ENCODE assay signal across 22 cellular contexts in the genomic region with DNA sequence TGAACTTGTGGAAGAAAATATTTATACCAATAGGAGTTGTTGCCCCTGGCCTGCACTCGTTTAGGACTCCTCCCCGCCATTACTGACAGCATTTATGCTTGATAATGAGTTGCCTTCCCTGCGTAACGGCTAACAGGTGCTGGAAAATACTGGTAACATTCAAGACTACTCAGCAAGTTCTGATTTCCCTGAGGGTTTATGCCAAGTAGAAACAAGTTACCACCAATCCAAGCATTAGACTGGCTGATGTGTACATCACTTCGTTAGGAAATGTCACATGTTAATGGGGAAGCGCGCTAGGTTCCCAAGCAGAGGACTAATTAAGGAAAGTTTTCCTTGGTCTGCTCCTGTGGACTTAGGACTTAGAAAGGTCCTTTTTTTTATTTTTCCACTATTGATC.
A peak's percentile ranks its signal among the peaks of the same experiment; 100 is the strongest.
DNase-seq lines count a peak whose midpoint lies in the region; ATAC-seq, FAIRE-seq and TF ChIP-seq lines count a peak whose summit lies in the region.
"Had no signal": no experiment of that assay in that cellular context is flagged by ENCODE, and none has a peak within 500 bp of the region (broad histone marks: within the 10 kb centered on the region; RNA-seq: fewer than 3 reads in every experiment).

No MANE protein-coding gene starts in this region.

- peaks cover 34% of the 10 kb centered on the region for H3K4me1 Mint-ChIP-seq in GM23338
- H3K4me1 Mint-ChIP-seq: CD4-positive, CD25-positive, alpha-beta regulatory T cell had no signal

- H2BK15ac ChIP-seq in H1 (ENCODE audit: low read length), result no peak overlapping the region
- no peak overlapping the region for H2BK15ac ChIP-seq in mesendoderm (replicated peaks; ENCODE audit: low read depth)
- H2BK15ac ChIP-seq in neuronal stem cell (ENCODE audit: low read length), result no peak overlapping the region
- H2BK15ac ChIP-seq in mesenchymal stem cell (ENCODE audit: low read depth, poor library complexity, severe bottlenecking), result no peak overlapping the region

- no peaks in the 10 kb centered on the region for H3F3A ChIP-seq in GM23338 (replicated peaks; ENCODE audit: low read depth)

- no peak overlapping the region for H3K4ac ChIP-seq in H1 (replicated peaks; ENCODE audit: insufficient read length, low read depth, low read length)
- H3K4ac ChIP-seq in mesendoderm (ENCODE audit: low read depth, low read length), result no peak overlapping the region
- H3K4ac ChIP-seq in neuronal stem cell (ENCODE audit: low read length), result no peak overlapping the region
- no peak overlapping the region for H3K4ac ChIP-seq in mesenchymal stem cell (ENCODE audit: low read depth in 1 of 2, low read length in 2 of 2)

- no peaks in the 10 kb centered on the region for H3K9me3 ChIP-seq in H1 (ENCODE audit: insufficient read depth in 2 of 2, low read depth in 1 of 2, low read length in 1 of 2)
- no peaks in the 10 kb centered on the region for H3K9me3 ChIP-seq in neuronal stem cell (replicated peaks in 1 of 2; ENCODE audit: control insufficient read depth in 2 of 2, insufficient read depth in 1 of 2, low read depth in 1 of 2, low read length in 2 of 2)
- H3K9me3 ChIP-seq in mesenchymal stem cell (ENCODE audit: control insufficient read depth, low read length), result no peaks in the 10 kb centered on the region
- H3K9me3 ChIP-seq: BLaER1, Caco-2 had no signal

- TF ChIP-seq POLR2A in H1 (IDR thresholded peaks at IDR 0.05; ENCODE audit: control extremely low read depth in 1 of 2, low read depth in 2 of 2, low read length in 2 of 2), result no peak

- H4K20me1 ChIP-seq in GM23338 (replicated peaks; ENCODE audit: insufficient read depth), result no peaks in the 10 kb centered on the region
- no peaks in the 10 kb centered on the region for H4K20me1 ChIP-seq in H1 (replicated peaks in 1 of 2; ENCODE audit: control insufficient read depth in 1 of 2, insufficient read depth in 2 of 2, low read length in 2 of 2)
- H4K20me1 ChIP-seq: BLaER1 had no signal

- H3K23ac ChIP-seq in H1 (ENCODE audit: insufficient read length) (no peak overlapping the region), mesendoderm (ENCODE audit: low read length) (no peak overlapping the region), neuronal stem cell (ENCODE audit: low read depth, low read length, poor library complexity) (no peak overlapping the region), mesenchymal stem cell (ENCODE audit: low read length in 2 of 2) (no peak overlapping the region)

- H4K91ac ChIP-seq in H1 (replicated peaks; ENCODE audit: insufficient read length, low read length) (no peak overlapping the region), neuronal stem cell (ENCODE audit: low read depth, low read length, poor library complexity) (no peak overlapping the region), mesenchymal stem cell (ENCODE audit: low read length) (no peak overlapping the region)

- peaks cover 6% of the 10 kb centered on the region; the same call in 1 of the 2 replicates for H3K9me2 ChIP-seq in GM23338 (ENCODE audit: insufficient read depth)

- no peak for FAIRE-seq in H1 (lab: Jason Lieb, UNC)
- FAIRE-seq: A204.1, G401.6, GM12892, H54 had no signal

- no peak overlapping the region for H2BK12ac ChIP-seq in H1 (ENCODE audit: low read depth, low read length)
- H2BK12ac ChIP-seq in neuronal stem cell (ENCODE audit: low read length), result no peak overlapping the region
- H2BK12ac ChIP-seq in mesenchymal stem cell (ENCODE audit: low read length in 2 of 2), result no peak overlapping the region

- TF ChIP-seq EP300 in H1 (IDR thresholded peaks at IDR 0.05; ENCODE audit: borderline replicate concordance in 1 of 2, low read depth in 2 of 2, low read length in 2 of 2), result no peak

- no peak overlapping the region for H3K27ac Mint-ChIP-seq in GM23338
- H3K27ac Mint-ChIP-seq: B cell; CD4-positive, CD25-positive, alpha-beta regulatory T cell; CD8-positive, alpha-beta T cell had no signal

- no peak for TF ChIP-seq RAD21 in H1 (IDR thresholded peaks at IDR 0.05 in 1 of 2, conservative IDR thresholded peaks at IDR 0.05 in 1 of 2; ENCODE audit: low read depth in 2 of 2, low read length in 2 of 2)

- H3K79me2 ChIP-seq in GM23338 (replicated peaks; ENCODE audit: insufficient read depth) (no peaks in the 10 kb centered on the region), H1 (ENCODE audit: control insufficient read depth in 1 of 2, insufficient read depth in 2 of 2, low read length in 2 of 2) (no peaks in the 10 kb centered on the region), mesendoderm (ENCODE audit: control insufficient read depth, insufficient read depth, low read length) (no peaks in the 10 kb centered on the region)

- H4K5ac ChIP-seq in H1 (ENCODE audit: insufficient read length, low read depth, low read length) (peak overlapping the region; percentile 30), mesendoderm (ENCODE audit: low read length) (no peak overlapping the region)

- no peaks in the 10 kb centered on the region for H3K27me3 ChIP-seq in GM23338 (ENCODE audit: insufficient read depth)
- H3K27me3 ChIP-seq in H1 (replicated peaks in 1 of 4; ENCODE audit: control insufficient read depth in 3 of 4, extremely low read depth in 1 of 4, insufficient read depth in 3 of 4, low read length in 3 of 4), result no peaks in the 10 kb centered on the region
- no peaks in the 10 kb centered on the region for H3K27me3 ChIP-seq in mesendoderm (ENCODE audit: insufficient read depth, low read length, poor library complexity)
- H3K27me3 ChIP-seq in neuronal stem cell (ENCODE audit: control insufficient read depth in 3 of 3, insufficient read depth in 3 of 3, low read depth in 1 of 3, low read length in 3 of 3), result no peaks in the 10 kb centered on the region
- no peaks in the 10 kb centered on the region for H3K27me3 ChIP-seq in mesenchymal stem cell (ENCODE audit: control insufficient read depth in 1 of 2, insufficient read depth in 1 of 2, low read length in 2 of 2)
- H3K27me3 ChIP-seq: BLaER1 had no signal

- H3K18ac ChIP-seq in H1 (ENCODE audit: extremely low read depth, low read length), result no peak overlapping the region
- peak overlapping the region; percentile 68 for H3K18ac ChIP-seq in mesendoderm (ENCODE audit: low read length)
- no peak overlapping the region for H3K18ac ChIP-seq in neuronal stem cell (ENCODE audit: low read length)
- no peak overlapping the region for H3K18ac ChIP-seq in mesenchymal stem cell (ENCODE audit: low read depth in 1 of 2, low read length in 2 of 2)

- H2BK120ac ChIP-seq in H1 (replicated peaks; ENCODE audit: low read depth, low read length), result no peak overlapping the region
- H2BK120ac ChIP-seq in mesendoderm (ENCODE audit: low read depth, low read length), result peak overlapping the region; percentile 45
- no peak overlapping the region for H2BK120ac ChIP-seq in neuronal stem cell (ENCODE audit: low read depth, low read length)
- H2BK120ac ChIP-seq in mesenchymal stem cell (ENCODE audit: low read depth, low read length), result no peak overlapping the region

- H2AK5ac ChIP-seq in H1 (ENCODE audit: low read depth, low read length) (no peak overlapping the region), mesendoderm (ENCODE audit: low read length) (no peak overlapping the region), neuronal stem cell (ENCODE audit: low read depth, low read length) (no peak overlapping the region), mesenchymal stem cell (ENCODE audit: low read length, severe bottlenecking) (no peak overlapping the region)

- H3K36me3 Mint-ChIP-seq in GM23338 (ENCODE audit: low read depth), result no peaks in the 10 kb centered on the region
- H3K36me3 Mint-ChIP-seq: CD4-positive, CD25-positive, alpha-beta regulatory T cell; CD8-positive, alpha-beta T cell had no signal

- CTCF ChIA-PET in H1 (lab: Charles Lee; ENCODE audit: partially characterized antibody), result interaction anchor here (1.2 kb wide), 1 partner anchor 10 kb away, joined by 5 read pairs; no protein-coding TSS in a partner anchor

- H3K27ac ChIP-seq in GM23338 (ENCODE audit: low read depth) (peak overlapping the region; percentile 16; the same call in 1 of the 2 replicates), H1 (ENCODE audit: low read depth, low read length) (no peak overlapping the region), mesendoderm (ENCODE audit: low read depth, low read length) (no peak overlapping the region), neuronal stem cell (replicated peaks; ENCODE audit: low read length) (peak overlapping the region; percentile 80), mesenchymal stem cell (ENCODE audit: low read length, poor library complexity, severe bottlenecking) (no peak overlapping the region)
- H3K27ac ChIP-seq: 22Rv1, BLaER1, C4-2B, GM23248 had no signal

- no peak overlapping the region for H3K4me2 ChIP-seq in GM23338
- 0 out of 4 replicates have a peak overlapping the region, but pooled peaks of 1 of the 2 experiments have one; percentile 37 for H3K4me2 ChIP-seq in H1 (ENCODE audit: insufficient read depth in 1 of 2, low read depth in 2 of 2, low read length in 2 of 2)
- no peak overlapping the region for H3K4me2 ChIP-seq in mesendoderm (ENCODE audit: low read length)
- H3K4me2 ChIP-seq in neuronal stem cell (ENCODE audit: insufficient read depth, low read length, poor library complexity, severe bottlenecking), result no peak overlapping the region
- H3K4me2 ChIP-seq in mesenchymal stem cell (ENCODE audit: low read length, poor library complexity, severe bottlenecking), result no peak overlapping the region
- H3K4me2 ChIP-seq: BLaER1 had no signal

- H3K36me3 ChIP-seq in GM23338 (ENCODE audit: insufficient read depth), result no peaks in the 10 kb centered on the region
- no peaks in the 10 kb centered on the region for H3K36me3 ChIP-seq in H1 (ENCODE audit: control insufficient read depth in 2 of 4, insufficient read depth in 4 of 4, low read length in 3 of 4)
- H3K36me3 ChIP-seq in mesendoderm (ENCODE audit: control insufficient read depth, insufficient read depth, low read length), result no peaks in the 10 kb centered on the region
- no peaks in the 10 kb centered on the region for H3K36me3 ChIP-seq in neuronal stem cell (replicated peaks in 1 of 2; ENCODE audit: control insufficient read depth in 2 of 2, insufficient read depth in 2 of 2, low read length in 2 of 2)
- H3K36me3 ChIP-seq in mesenchymal stem cell (ENCODE audit: control insufficient read depth in 1 of 2, insufficient read depth in 2 of 2, low read depth in 1 of 2, low read length in 2 of 2), result no peaks in the 10 kb centered on the region
- H3K36me3 ChIP-seq: BLaER1 had no signal

- POLR2A ChIA-PET in H1 (lab: Charles Lee; ENCODE audit: partially characterized antibody), result no interaction called here

- H4K8ac ChIP-seq in H1 (ENCODE audit: extremely low read depth, insufficient read depth, low read length) (no peak overlapping the region), mesendoderm (ENCODE audit: low read depth, low read length) (peak overlapping the region; percentile 40), neuronal stem cell (ENCODE audit: low read depth, low read length) (no peak overlapping the region), mesenchymal stem cell (ENCODE audit: low read length) (no peak overlapping the region)

- no peak overlapping the region for H3K4me3 ChIP-seq in GM23338
- no peak overlapping the region for H3K4me3 ChIP-seq in H1 (ENCODE audit: extremely low read depth in 1 of 4, insufficient read depth in 2 of 4, low read depth in 3 of 4, low read length in 4 of 4)
- no peak overlapping the region for H3K4me3 ChIP-seq in mesendoderm (ENCODE audit: low read length)
- no peak overlapping the region for H3K4me3 ChIP-seq in neuronal stem cell (ENCODE audit: low read length in 2 of 2)
- H3K4me3 ChIP-seq in mesenchymal stem cell (ENCODE audit: insufficient read depth in 1 of 2, low read depth in 1 of 2, low read length in 2 of 2), result no peak overlapping the region
- H3K4me3 ChIP-seq: BLaER1, GM23248 had no signal

- TF ChIP-seq CTCF in GM23338 (conservative IDR thresholded peaks at IDR 0.05; ENCODE audit: low read depth in 2 of 2) (no peak), H1 (IDR thresholded peaks at IDR 0.05; ENCODE audit: control extremely low read depth in 1 of 3, insufficient read depth in 1 of 3, low read depth in 1 of 3, low read length in 3 of 3) (no peak)

- WGBS in H1 (ENCODE audit: extremely low coverage in 1 of 2, insufficient coverage in 1 of 2, insufficient read length in 1 of 2, insufficient replicate concordance in 2 of 2, low coverage in 1 of 2, low lambda C conversion rate in 2 of 2, missing lambda C conversion rate in 1 of 2), 2 experiments, result 86% methylated on average over 7 of the region's 7 CpGs; no CpG with 5 or more reads in 1 of the 2 experiments
- WGBS in mesendoderm (ENCODE audit: extremely low coverage, insufficient coverage, low lambda C conversion rate), result no CpG with 5 or more reads among the region's 7 CpGs
- no CpG with 5 or more reads among the region's 7 CpGs for WGBS in neuronal stem cell (ENCODE audit: extremely low coverage in 2 of 2, insufficient read length in 2 of 2, insufficient replicate concordance in 1 of 2), 2 donors
- WGBS in mesenchymal stem cell, result 97% methylated on average over 7 of the region's 7 CpGs

- H3K56ac ChIP-seq in H1 (replicated peaks; ENCODE audit: insufficient read length, low read depth, low read length) (no peak overlapping the region), mesendoderm (ENCODE audit: low read length) (no peak overlapping the region)

- no peak overlapping the region for H3K4me3 Mint-ChIP-seq in GM23338
- H3K4me3 Mint-ChIP-seq: B cell; CD4-positive, CD25-positive, alpha-beta regulatory T cell; CD8-positive, alpha-beta T cell had no signal

- no peaks in the 10 kb centered on the region for H3K79me1 ChIP-seq in H1 (ENCODE audit: low read depth, low read length)
- no peaks in the 10 kb centered on the region for H3K79me1 ChIP-seq in mesendoderm (ENCODE audit: low read length)
- no peaks in the 10 kb centered on the region for H3K79me1 ChIP-seq in neuronal stem cell (ENCODE audit: low read depth, low read length)
- H3K79me1 ChIP-seq in mesenchymal stem cell (replicated peaks; ENCODE audit: low read length, poor library complexity, severe bottlenecking), result no peaks in the 10 kb centered on the region

- no peaks in the 10 kb centered on the region for H3K9me3 Mint-ChIP-seq in GM23338
- H3K9me3 Mint-ChIP-seq: CD8-positive, alpha-beta T cell had no signal

- ATAC-seq in GM23338, result no peak
- ATAC-seq: CD8-positive, alpha-beta T cell had no signal

- H2AFZ ChIP-seq in GM23338 (0 out of 2 replicates have a peak overlapping the region, but pooled peaks have one; percentile 49), H1 (ENCODE audit: low read length) (no peak overlapping the region), neuronal stem cell (ENCODE audit: low read length) (no peak overlapping the region), mesenchymal stem cell (ENCODE audit: low read depth, low read length) (no peak overlapping the region)
- H2AFZ ChIP-seq: GM23248 had no signal

- no peak overlapping the region; the same call in 1 of the 2 replicates for H2BK20ac ChIP-seq in H1 (ENCODE audit: low read length)

- H3K27me3 Mint-ChIP-seq in GM23338 (ENCODE audit: insufficient read depth, low read depth, poor library complexity), result peaks cover 2% of the 10 kb centered on the region
- H3K27me3 Mint-ChIP-seq: CD4-positive, CD25-positive, alpha-beta regulatory T cell had no signal

- no peaks in the 10 kb centered on the region for H3K23me2 ChIP-seq in H1 (ENCODE audit: low read depth, low read length)

- H2BK5ac ChIP-seq in H1 (ENCODE audit: low read depth, low read length), result no peak overlapping the region
- no peak overlapping the region for H2BK5ac ChIP-seq in mesendoderm (ENCODE audit: low read length)
- H2BK5ac ChIP-seq in neuronal stem cell (ENCODE audit: low read length), result no peak overlapping the region
- H2BK5ac ChIP-seq in mesenchymal stem cell (ENCODE audit: low read depth, low read length, poor library complexity, severe bottlenecking), result no peak overlapping the region

- H3K4me1 ChIP-seq in GM23338 (ENCODE audit: insufficient read depth) (peaks cover 34% of the 10 kb centered on the region), H1 (replicated peaks in 1 of 4; ENCODE audit: control insufficient read depth in 3 of 4, insufficient read depth in 4 of 4, low read length in 3 of 4) (peaks cover 2 to 20% (median 8%) of the 10 kb centered on the region in 4 experiments), mesendoderm (ENCODE audit: control insufficient read depth, low read depth, low read length) (peaks cover 21% of the 10 kb centered on the region), neuronal stem cell (ENCODE audit: control insufficient read depth in 2 of 2, insufficient read depth in 1 of 2, low read depth in 1 of 2, low read length in 2 of 2) (peaks cover 12 to 16% of the 10 kb centered on the region in 2 donors), mesenchymal stem cell (ENCODE audit: control insufficient read depth, insufficient read depth, low read depth, low read length) (peaks cover 3% of the 10 kb centered on the region)
- H3K4me1 ChIP-seq: Caco-2 had no signal

- H3K14ac ChIP-seq in H1 (ENCODE audit: insufficient read length), result no peak overlapping the region
- H3K14ac ChIP-seq in neuronal stem cell (ENCODE audit: low read length), result no peak overlapping the region
- no peak overlapping the region for H3K14ac ChIP-seq in mesenchymal stem cell (ENCODE audit: low read length in 2 of 2)

- H3K9ac ChIP-seq in H1 (replicated peaks in 1 of 4; ENCODE audit: extremely low read depth in 1 of 4, low read depth in 3 of 4, low read length in 3 of 4), result no peak overlapping the region
- H3K9ac ChIP-seq in mesendoderm (ENCODE audit: low read length), result no peak overlapping the region
- H3K9ac ChIP-seq in neuronal stem cell (ENCODE audit: low read depth, low read length, poor library complexity), result no peak overlapping the region
- H3K9ac ChIP-seq in mesenchymal stem cell (ENCODE audit: low read length), result no peak overlapping the region
- H3K9ac ChIP-seq: BLaER1, GM23248 had no signal

- DNase-seq in GM23338 (ENCODE audit: low spot score), result no peak
- DNase-seq in H1 (ENCODE audit: low read depth in 1 of 2, low spot score in 2 of 2), result no peak
- no peak for DNase-seq in mesendoderm
- no peak for DNase-seq in neuronal stem cell (ENCODE audit: low spot score)
- DNase-seq in cerebellar nuclear complex (lab: John Stamatoyannopoulos, UW), result no peak
- no peak for DNase-seq in mesenchymal stem cell
- no peak for DNase-seq in SKM-1 (lab: John Stamatoyannopoulos, UW; ENCODE audit: unreplicated experiment)
- DNase-seq: Caco-2; CD4-positive, CD25-positive, alpha-beta regulatory T cell; CD8-positive, alpha-beta T cell; DMS153; DND-41; GM23248; HCEC 1CT had no signal

Comparison
In these comparisons a context has a peak if more than half of its experiments do, and no peak if none do; other contexts are left out.
1. H3K27ac ChIP-seq: peak in GM23338 (single experiment) and neuronal stem cell (single experiment); none in H1 (single experiment), mesendoderm (single experiment) and mesenchymal stem cell (single experiment).